Comparison of ENCODE assay signal across 12 cellular contexts in genomic region chr1:211518330-211519289, GRCh38. TPM values are rescaled to one million over a fixed set of nuclear protein-coding genes. Genes with fewer than 3 reads are reported as not detected.
A peak's percentile ranks its signal among the peaks of the same experiment; 100 is the strongest.
DNase-seq lines count a peak whose midpoint lies in the region; ATAC-seq, FAIRE-seq and TF ChIP-seq lines count a peak whose summit lies in the region.
"Had no signal": no experiment of that assay in that cellular context is flagged by ENCODE, and none has a peak within 500 bp of the region (broad histone marks: within the 10 kb centered on the region; RNA-seq: fewer than 3 reads in every experiment).

No MANE protein-coding gene starts in this region.

- peaks cover 42% of the 10 kb centered on the region for H3K27me3 Mint-ChIP-seq in H9 (ENCODE audit: low read depth)
- H3K27me3 Mint-ChIP-seq: activated naive CD4-positive, alpha-beta T cell treated with anti-CD3 and anti-CD28 coated beads, Interleukin-2, amount 50 U/mL, for 24 hours had no signal

- no CpG with 5 or more reads among the region's 7 CpGs for WGBS in H9 (ENCODE audit: extremely low coverage, insufficient read length, low lambda C conversion rate)
- WGBS in body of pancreas, 2 donors, result 63 to 74% methylated on average over 7 of the region's 7 CpGs

- TF ChIP-seq POLR2A in GM12891 (IDR thresholded peaks at IDR 0.05; ENCODE audit: low read depth, low read length) (no peak), body of pancreas (IDR thresholded peaks at IDR 0.05) (no peak)

- H3K79me1 ChIP-seq in H9 (ENCODE audit: insufficient read depth, low read depth, low read length, poor library complexity, severe bottlenecking), result no peaks in the 10 kb centered on the region

- no peak overlapping the region for H2BK120ac ChIP-seq in H9 (ENCODE audit: low read depth, low read length, poor library complexity, severe bottlenecking)

- H3K4me1 Mint-ChIP-seq in H9, result peaks cover 9 to 23% of the 10 kb centered on the region in 2 experiments

- no peak overlapping the region for H3K18ac ChIP-seq in H9 (ENCODE audit: insufficient read length, low read depth, low read length)

- H3K4me1 ChIP-seq in H9 (ENCODE audit: insufficient read depth, low read length), result peaks cover 3% of the 10 kb centered on the region; the same call in 1 of the 2 replicates
- H3K4me1 ChIP-seq in body of pancreas, result peaks cover 26% of the 10 kb centered on the region

- peaks cover 0 to 3% of the 10 kb centered on the region in 2 experiments; a peak in 1 of 5 replicates for H3K9me3 Mint-ChIP-seq in H9
- H3K9me3 Mint-ChIP-seq: activated naive CD4-positive, alpha-beta T cell treated with anti-CD3 and anti-CD28 coated beads, Interleukin-2, amount 50 U/mL, for 24 hours had no signal

- no peak overlapping the region for H3K56ac ChIP-seq in H9 (ENCODE audit: insufficient read length, low read depth, low read length)

- no peak overlapping the region for H3K4me2 ChIP-seq in H9 (ENCODE audit: insufficient read depth, insufficient read length, low read length)
- H3K4me2 ChIP-seq: BLaER1 had no signal

- H2BK12ac ChIP-seq in H9 (ENCODE audit: insufficient read length, low read depth, low read length), result no peak overlapping the region

- H3K27me3 ChIP-seq in H9 (ENCODE audit: insufficient read depth, low read length) (no peaks in the 10 kb centered on the region), body of pancreas (no peaks in the 10 kb centered on the region)

- peak; percentile 57 for FAIRE-seq in GM12891 (lab: Jason Lieb, UNC)

- no peaks in the 10 kb centered on the region for H3K36me3 ChIP-seq in body of pancreas (replicated peaks in 1 of 2; ENCODE audit: insufficient read depth in 1 of 2, low read depth in 2 of 2)
- H3K36me3 ChIP-seq: BLaER1 had no signal

- H3K27ac ChIP-seq in H9 (ENCODE audit: insufficient read length, low read depth, low read length) (no peak overlapping the region), body of pancreas (no peak overlapping the region)
- H3K27ac ChIP-seq: BLaER1 had no signal

- no peaks in the 10 kb centered on the region for H3K36me3 Mint-ChIP-seq in H9 (ENCODE audit: insufficient read depth in 1 of 3, low read depth in 3 of 3)
- H3K36me3 Mint-ChIP-seq: activated naive CD4-positive, alpha-beta T cell treated with anti-CD3 and anti-CD28 coated beads, Interleukin-2, amount 50 U/mL, for 24 hours had no signal

- H3K23me2 ChIP-seq in H9 (ENCODE audit: insufficient read length, low read depth, low read length, poor library complexity, severe bottlenecking), result peaks cover 2% of the 10 kb centered on the region

- H3K9ac ChIP-seq in H9 (ENCODE audit: extremely low read depth, insufficient read length, low read length), result no peak overlapping the region
- H3K9ac ChIP-seq: BLaER1 had no signal

- no peak for DNase-seq in GM12891 (ENCODE audit: insufficient read length, low spot score)
- peak; percentile 71 for DNase-seq in RPMI8226
- no peak for DNase-seq in H9
- DNase-seq in DMS114 treated with DMSO at 0.1 percent for 48 hours (lab: John Stamatoyannopoulos, UW; ENCODE audit: unreplicated experiment), result no peak
- no peak for DNase-seq in body of pancreas
- DNase-seq in cardiac septum (ENCODE audit: low spot score), result no peak
- DNase-seq: effector CD4-positive, alpha-beta T cell; hypothalamus had no signal

- no peak overlapping the region for H2BK20ac ChIP-seq in H9 (ENCODE audit: low read depth, low read length, poor library complexity, severe bottlenecking)

- intact Hi-C loops in body of pancreas (cut with DNase I), result loop anchor here (10.0 kb wide), 1 partner anchor 194 kb away; the partner anchor contains the start of gene TRAF5
- intact Hi-C loops in cardiac septum (cut with DNase I), result no loop called here

- no peak overlapping the region for H4K91ac ChIP-seq in H9 (ENCODE audit: insufficient read length, low read depth, low read length)

- H4K8ac ChIP-seq in H9 (replicated peaks; ENCODE audit: insufficient read length, low read depth, low read length), result no peak overlapping the region

- H3K4me3 ChIP-seq in body of pancreas, result no peak overlapping the region
- H3K4me3 ChIP-seq: BLaER1 had no signal

- H3K4me3 Mint-ChIP-seq in H9, result no peak overlapping the region
- H3K4me3 Mint-ChIP-seq: activated naive CD4-positive, alpha-beta T cell treated with anti-CD3 and anti-CD28 coated beads, Interleukin-2, amount 50 U/mL, for 24 hours had no signal

- no peak overlapping the region for H2AFZ ChIP-seq in H9 (ENCODE audit: low read length)

- no peaks in the 10 kb centered on the region for H4K20me1 ChIP-seq in H9 (ENCODE audit: control insufficient read depth, insufficient read depth, insufficient read length)
- H4K20me1 ChIP-seq: BLaER1 had no signal

- no peak overlapping the region for H2AK5ac ChIP-seq in H9 (ENCODE audit: insufficient read length, low read length)

- no peak overlapping the region for H2BK5ac ChIP-seq in H9 (ENCODE audit: insufficient read length, low read length)

- H2BK15ac ChIP-seq in H9 (ENCODE audit: low read depth, low read length), result no peak overlapping the region

- no peaks in the 10 kb centered on the region for H3K9me3 ChIP-seq in H9 (ENCODE audit: control insufficient read depth, low read depth, low read length)
- no peaks in the 10 kb centered on the region for H3K9me3 ChIP-seq in body of pancreas
- H3K9me3 ChIP-seq: BLaER1 had no signal

- H3K79me2 ChIP-seq in H9 (ENCODE audit: insufficient read depth, low read length), result no peaks in the 10 kb centered on the region

- H3K27ac Mint-ChIP-seq in H9, result peak overlapping the region in 1 of 3 experiments; percentile 29; a peak in 1 of 7 replicates

- H3K4ac ChIP-seq in H9 (ENCODE audit: low read depth, low read length), result no peak overlapping the region

- H4K5ac ChIP-seq in H9 (ENCODE audit: insufficient read length, low read depth, low read length), result no peak overlapping the region

- TF ChIP-seq CTCF in H9 (conservative IDR thresholded peaks at IDR 0.05) (no peak), body of pancreas (IDR thresholded peaks at IDR 0.05) (no peak)

- no peak overlapping the region for H3T11ph ChIP-seq in H9 (ENCODE audit: low read length)

- H3K23ac ChIP-seq in H9 (ENCODE audit: insufficient read length, low read depth, low read length), result no peak overlapping the region

- H3K14ac ChIP-seq in H9 (ENCODE audit: insufficient read depth, low read length), result no peak overlapping the region

- ATAC-seq in GM19467 (IDR thresholded peaks at IDR 0.05; ENCODE audit: unreplicated experiment), result peak; percentile 37
- ATAC-seq in HG02981 (IDR thresholded peaks at IDR 0.05; ENCODE audit: unreplicated experiment), result peak; percentile 49
- ATAC-seq in body of pancreas, result no peak

TF ChIP-seq in GM12891, 5 proteins besides CTCF, POLR2A, EP300 and RAD21:
- no peak for TF ChIP-seq POU2F2 (IDR thresholded peaks at IDR 0.05; ENCODE audit: low read depth, low read length)
- no peak for TF ChIP-seq TAF1 (IDR thresholded peaks at IDR 0.05; ENCODE audit: low read depth, low read length)
- peak; percentile 98 for TF ChIP-seq SPI1 (IDR thresholded peaks at IDR 0.05; ENCODE audit: low read depth, low read length)
- TF ChIP-seq PAX5 (IDR thresholded peaks at IDR 0.05; ENCODE audit: insufficient read depth, low read length, severe bottlenecking), result no peak
- no peak for TF ChIP-seq POLR2AphosphoS5 (IDR thresholded peaks at IDR 0.05; ENCODE audit: low read depth, low read length)

RNA-seq across cellular contexts. Expression of gene RD3, which starts 26.6 kb away (rescaled TPM):
- polyA plus RNA-seq in GM12891 (2012; ENCODE audit: low read depth, missing spikeins), result not detected
- total RNA-seq in H9 (2021) (0.07 TPM in 1 of 2 replicates, not detected in the other), body of pancreas (not detected), cardiac septum (not detected)
